In the genomic region with DNA sequence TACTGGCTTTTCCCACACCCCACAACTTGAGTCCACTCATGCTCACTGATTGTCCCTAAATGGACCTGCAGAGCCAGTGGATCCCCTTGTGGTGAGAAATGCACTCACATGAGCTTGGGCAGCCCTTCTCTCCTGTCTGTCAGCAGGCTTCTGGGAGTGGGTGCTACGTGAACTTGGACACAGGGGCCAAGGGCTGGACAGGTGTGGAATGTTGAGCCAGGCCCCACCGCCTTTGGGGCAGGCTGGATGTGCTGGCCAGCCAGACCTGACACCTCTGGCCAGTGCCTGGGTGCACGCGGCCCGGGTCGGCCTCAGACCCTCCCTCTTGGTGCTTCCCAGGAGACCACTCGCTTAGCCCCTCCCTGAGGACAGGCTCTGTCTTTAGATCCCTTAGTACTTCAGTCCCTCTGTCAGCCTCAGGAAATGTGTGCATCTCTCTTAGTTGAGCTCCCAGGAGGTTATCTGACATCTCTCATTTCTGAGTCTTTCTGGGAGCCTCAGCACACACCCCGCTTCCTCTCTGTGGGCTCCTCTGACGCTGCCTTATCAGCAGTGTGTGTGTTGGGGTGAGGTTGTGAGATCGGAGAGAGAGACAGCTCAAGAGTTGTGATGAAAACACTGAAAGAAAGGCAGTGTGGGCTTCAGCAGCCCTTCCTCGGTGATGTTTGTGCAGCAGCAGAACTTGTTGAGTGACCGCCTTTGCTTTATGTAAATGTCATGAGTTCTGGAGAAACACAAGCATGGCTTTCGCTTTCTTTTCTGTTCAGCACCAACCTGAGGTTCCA, we compare ENCODE assay signal across 8 cellular contexts.
DNase-seq lines count a peak whose midpoint lies in the region; ATAC-seq and TF ChIP-seq lines count a peak whose summit lies in the region.

No MANE protein-coding gene starts in this region.

- TF ChIP-seq CTCF in Peyer's patch (IDR thresholded peaks at IDR 0.05) (peak in 5 of 6 experiments; percentile 11 to 48 (median 38)), lower lobe of right lung (IDR thresholded peaks at IDR 0.05) (peak; percentile 23), upper lobe of right lung (IDR thresholded peaks at IDR 0.05) (peak; percentile 16)

- POLR2A ChIA-PET in HEK293T (lab: Yijun Ruan, JAX) = no interaction called here

- intact Hi-C loops in lower lobe of right lung (cut with DNase I) = no loop called here
- intact Hi-C loops in upper lobe of right lung (cut with DNase I) = no loop called here

- DNase-seq in HEK293T (ENCODE audit: extremely low spot score) (no peak), Peyer's patch (peak in 2 of 3 donors; percentile 47 to 73), lower lobe of right lung (no peak), upper lobe of right lung (no peak), HuH-7.5 (ENCODE audit: low spot score) (no peak), GM03348 (ENCODE audit: low spot score) (no peak)
- peak; percentile 85 for DNase-seq in activated naive CD4-positive, alpha-beta T cell treated with anti-CD3 and anti-CD28 coated beads, Interleukin-2, amount 10 ng/mL, durations not matched to agents 7 days and 5 days

- H3K4me1 ChIP-seq in Peyer's patch (peaks cover 0 to 33% (median 20%) of the 10 kb centered on the region in 4 donors), lower lobe of right lung (peaks cover 30% of the 10 kb centered on the region), upper lobe of right lung (peaks cover 17% of the 10 kb centered on the region)

- no peaks in the 10 kb centered on the region for H3K27me3 ChIP-seq in Peyer's patch
- no peaks in the 10 kb centered on the region for H3K27me3 ChIP-seq in lower lobe of right lung (ENCODE audit: low read depth)
- no peaks in the 10 kb centered on the region for H3K27me3 ChIP-seq in upper lobe of right lung

- H3K9me3 Mint-ChIP-seq in activated naive CD4-positive, alpha-beta T cell treated with anti-CD3 and anti-CD28 coated beads, Interleukin-2, amount 10 ng/mL, durations not matched to agents 7 days and 5 days = no peaks in the 10 kb centered on the region

- H3K9me3 ChIP-seq in Peyer's patch (no peaks in the 10 kb centered on the region), lower lobe of right lung (no peaks in the 10 kb centered on the region), upper lobe of right lung (no peaks in the 10 kb centered on the region)

- peak overlapping the region; percentile 100 for H3K27ac Mint-ChIP-seq in activated naive CD4-positive, alpha-beta T cell treated with anti-CD3 and anti-CD28 coated beads, Interleukin-2, amount 10 ng/mL, durations not matched to agents 7 days and 5 days

- H3K4me3 ChIP-seq in Peyer's patch = peak overlapping the region in 3 of 4 donors; percentile 11 to 31 (median 26)
- peak overlapping the region; percentile 19 for H3K4me3 ChIP-seq in lower lobe of right lung
- H3K4me3 ChIP-seq in upper lobe of right lung = peak overlapping the region; percentile 8

- peaks cover 13% of the 10 kb centered on the region for H3K36me3 Mint-ChIP-seq in activated naive CD4-positive, alpha-beta T cell treated with anti-CD3 and anti-CD28 coated beads, Interleukin-2, amount 10 ng/mL, durations not matched to agents 7 days and 5 days

- peak overlapping the region; percentile 78 for H3K4me3 Mint-ChIP-seq in activated naive CD4-positive, alpha-beta T cell treated with anti-CD3 and anti-CD28 coated beads, Interleukin-2, amount 10 ng/mL, durations not matched to agents 7 days and 5 days

- TF ChIP-seq POLR2A in Peyer's patch (IDR thresholded peaks at IDR 0.05) = peak in 1 of 2 donors; percentile 18

- H3K27me3 Mint-ChIP-seq in activated naive CD4-positive, alpha-beta T cell treated with anti-CD3 and anti-CD28 coated beads, Interleukin-2, amount 10 ng/mL, durations not matched to agents 7 days and 5 days = no peaks in the 10 kb centered on the region

- ATAC-seq in GM18498 (IDR thresholded peaks at IDR 0.05; ENCODE audit: unreplicated experiment) (peak; percentile 78), lower lobe of right lung (peak; percentile 71 to 80), upper lobe of right lung (peak; percentile 74)

- H3K36me3 ChIP-seq in Peyer's patch (no peaks in the 10 kb centered on the region), lower lobe of right lung (no peaks in the 10 kb centered on the region), upper lobe of right lung (no peaks in the 10 kb centered on the region)

- H3K4me1 Mint-ChIP-seq in activated naive CD4-positive, alpha-beta T cell treated with anti-CD3 and anti-CD28 coated beads, Interleukin-2, amount 10 ng/mL, durations not matched to agents 7 days and 5 days = peaks cover 52% of the 10 kb centered on the region

- CTCF ChIA-PET in HEK293T (lab: Yijun Ruan, JAX) = interaction anchor here (0.6 to 1.3 kb wide), 6 partner anchors 10 to 1023 kb away, joined by 3 to 5 read pairs (median 4); no protein-coding TSS in a partner anchor
- CTCF ChIA-PET in activated naive CD4-positive, alpha-beta T cell treated with anti-CD3 and anti-CD28 coated beads, Interleukin-2, amount 10 ng/mL, durations not matched to agents 7 days and 5 days (lab: Charles Lee) = interaction anchor here (1.2 to 6.8 kb wide), 9 partner anchors 10 to 76 kb away, joined by 3 to 41 read pairs (median 15); no protein-coding TSS in a partner anchor

- peak overlapping the region; percentile 49 to 84 (median 70) for H3K27ac ChIP-seq in Peyer's patch
- H3K27ac ChIP-seq in lower lobe of right lung = peak overlapping the region; percentile 76
- H3K27ac ChIP-seq in upper lobe of right lung = peak overlapping the region; percentile 66

TF ChIP-seq in HEK293T, 16 proteins besides CTCF, POLR2A, EP300 and RAD21:
- TF ChIP-seq BHLHE40 (IDR thresholded peaks at IDR 0.05; ENCODE audit: borderline replicate concordance) (no peak), PKNOX1 (IDR thresholded peaks at IDR 0.05) (0 out of 2 replicates have a peak, but pooled peaks have one; percentile 7)

Comparison
In these comparisons a context has a peak if more than half of its experiments do, and no peak if none do; other contexts are left out.
1. DNase-seq: peak in Peyer's patch (2 of 3) and activated naive CD4-positive, alpha-beta T cell treated with anti-CD3 and anti-CD28 coated beads, Interleukin-2, amount 10 ng/mL, durations not matched to agents 7 days and 5 days (single experiment); none in HEK293T (single experiment), lower lobe of right lung (single experiment), upper lobe of right lung (single experiment), HuH-7.5 (single experiment) and GM03348 (single experiment).
2. Peak in every context shown above with its lines, with median percentiles within 50 percentile points of each other: ATAC-seq, H3K27ac ChIP-seq, H3K4me3 ChIP-seq and CTCF ChIP-seq.